Comparison of ENCODE assay signal across 1 cellular context in the genomic region with DNA sequence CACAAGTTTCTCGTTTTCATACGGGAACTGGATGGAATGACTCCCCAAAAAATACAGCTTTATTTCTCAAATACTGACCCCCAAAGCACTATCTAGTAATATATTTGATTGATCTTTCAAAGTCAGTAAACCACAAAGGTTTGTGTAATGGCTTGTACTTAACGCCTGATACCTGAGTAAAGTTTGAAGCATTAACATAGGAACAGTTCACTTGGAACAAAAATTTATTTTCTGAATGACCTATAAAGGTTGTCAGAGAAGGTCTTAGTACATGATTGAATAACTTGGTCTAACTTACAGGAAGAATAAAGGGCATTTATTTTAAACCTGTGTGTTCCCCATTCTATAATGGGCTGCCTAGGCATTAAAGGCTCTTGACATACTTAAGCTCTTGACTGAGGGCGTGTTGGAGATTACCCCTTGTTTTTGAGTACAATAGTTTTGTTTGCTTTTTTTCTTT.
TF ChIP-seq lines count a peak whose summit lies in the region.

No MANE protein-coding gene starts in this region.

TF ChIP-seq in K562, 482 proteins besides CTCF, POLR2A, EP300 and RAD21 (continued from another document):
- TF ChIP-seq TEAD1 (CRISPR knock-in tag; IDR thresholded peaks at IDR 0.05) (no peak), TAF7 (tag; IDR thresholded peaks at IDR 0.05) (no peak), ZNF445 (CRISPR knock-in tag; IDR thresholded peaks at IDR 0.05; ENCODE audit: low read depth) (no peak), ZNF699 (CRISPR knock-in tag; IDR thresholded peaks at IDR 0.05; ENCODE audit: insufficient replicate concordance) (no peak), SUPT5H (IDR thresholded peaks at IDR 0.05) (no peak), ZFP30 (CRISPR knock-in tag; IDR thresholded peaks at IDR 0.05; ENCODE audit: borderline replicate concordance) (no peak), SMAD1 (IDR thresholded peaks at IDR 0.05; ENCODE audit: low read depth, low read length, partially characterized antibody) (no peak)
- TF ChIP-seq, protein P1, sequence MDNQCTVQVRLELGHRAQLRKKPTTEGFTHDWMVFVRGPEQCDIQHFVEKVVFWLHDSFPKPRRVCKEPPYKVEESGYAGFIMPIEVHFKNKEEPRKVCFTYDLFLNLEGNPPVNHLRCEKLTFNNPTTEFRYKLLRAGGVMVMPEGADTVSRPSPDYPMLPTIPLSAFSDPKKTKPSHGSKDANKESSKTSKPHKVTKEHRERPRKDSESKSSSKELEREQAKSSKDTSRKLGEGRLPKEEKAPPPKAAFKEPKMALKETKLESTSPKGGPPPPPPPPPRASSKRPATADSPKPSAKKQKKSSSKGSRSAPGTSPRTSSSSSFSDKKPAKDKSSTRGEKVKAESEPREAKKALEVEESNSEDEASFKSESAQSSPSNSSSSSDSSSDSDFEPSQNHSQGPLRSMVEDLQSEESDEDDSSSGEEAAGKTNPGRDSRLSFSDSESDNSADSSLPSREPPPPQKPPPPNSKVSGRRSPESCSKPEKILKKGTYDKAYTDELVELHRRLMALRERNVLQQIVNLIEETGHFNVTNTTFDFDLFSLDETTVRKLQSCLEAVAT (IDR thresholded peaks at IDR 0.05): no peak
- TF ChIP-seq, protein P2, sequence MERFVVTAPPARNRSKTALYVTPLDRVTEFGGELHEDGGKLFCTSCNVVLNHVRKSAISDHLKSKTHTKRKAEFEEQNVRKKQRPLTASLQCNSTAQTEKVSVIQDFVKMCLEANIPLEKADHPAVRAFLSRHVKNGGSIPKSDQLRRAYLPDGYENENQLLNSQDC (CRISPR knock-in tag; IDR thresholded peaks at IDR 0.05): no peak
